Comparison of ENCODE assay signal across 12 cellular contexts in genomic region chr20:4555188-4555893, GRCh38.
DNase-seq lines count a peak whose midpoint lies in the region; ATAC-seq and TF ChIP-seq lines count a peak whose summit lies in the region.
"Had no signal": no experiment of that assay in that cellular context is flagged by ENCODE, and none has a peak within 500 bp of the region (broad histone marks: within the 10 kb centered on the region; RNA-seq: fewer than 3 reads in every experiment).

No MANE protein-coding gene starts in this region.

- dilution Hi-C loops in mammary epithelial cell (cut with HindIII; ENCODE audit: low sequenced_read_pairs), result no loop called here

- H2AFZ ChIP-seq in mammary epithelial cell (ENCODE audit: low read depth, low read length), result peak overlapping the region; percentile 40

- H3K4me2 ChIP-seq in mammary epithelial cell (ENCODE audit: insufficient read depth, low read depth, low read length), result peak overlapping the region; percentile 1

- DNase-seq in EH (ENCODE audit: low read depth), result peak; percentile 93
- peak; percentile 98 for DNase-seq in M059J (ENCODE audit: low read depth)
- DNase-seq in mammary epithelial cell, result peak; percentile 66
- no peak for DNase-seq in right lobe of liver
- DNase-seq in stimulated activated CD8-positive, alpha-beta memory T cell treated with anti-CD3 and anti-CD28 coated beads, Interleukin-4, amount 100 ng/mL, for 48 hours, result no peak
- DNase-seq in NCI-H69 (lab: John Stamatoyannopoulos, UW), result no peak
- DNase-seq in AML-193 (lab: John Stamatoyannopoulos, UW), result no peak
- DNase-seq: activated CD8-positive, alpha-beta memory T cell treated with anti-CD3 and anti-CD28 coated beads, Interleukin-2, amount 10 ng/mL, durations not matched to agents 7 days and 5 days; activated naive CD8-positive, alpha-beta T cell treated with anti-CD3 and anti-CD28 coated beads, Interleukin-2, amount 10 ng/mL, durations not matched to agents 7 days and 5 days; Caco-2; NCI-H1092 treated with DMSO at 0.1 percent for 48 hours had no signal

- no TSS peak for BruUV-seq in mammary epithelial cell (replicated peaks; lab: Mats Ljungman, UMichigan)

- intact Hi-C loops in mammary epithelial cell (cut with micrococcal nuclease) (no loop called here), right lobe of liver (cut with DNase I) (no loop called here)

- H3K9me3 ChIP-seq in mammary epithelial cell (replicated peaks; ENCODE audit: insufficient read depth, low read length) (no peaks in the 10 kb centered on the region), right lobe of liver (no peaks in the 10 kb centered on the region)
- H3K9me3 ChIP-seq: Caco-2 had no signal

- ATAC-seq in right lobe of liver, result peak in 3 of 4 donors; percentile 28 to 75 (median 58)
- no peak for ATAC-seq in HG03460 (IDR thresholded peaks at IDR 0.05; ENCODE audit: unreplicated experiment)
- ATAC-seq: activated CD8-positive, alpha-beta memory T cell treated with anti-CD3 and anti-CD28 coated beads, Interleukin-2, amount 10 ng/mL, durations not matched to agents 7 days and 5 days had no signal

- TF ChIP-seq CTCF in mammary epithelial cell (conservative IDR thresholded peaks at IDR 0.05 in 1 of 2, IDR thresholded peaks at IDR 0.05 in 1 of 2; ENCODE audit: extremely low read depth in 1 of 2, insufficient read depth in 1 of 2, low read depth in 1 of 2, low read length in 2 of 2) (no peak), right lobe of liver (IDR thresholded peaks at IDR 0.05) (no peak)

- WGBS in mammary epithelial cell (ENCODE audit: low coverage, missing lambda C conversion rate), result 44% methylated on average over 8 of the region's 8 CpGs
- WGBS in right lobe of liver (ENCODE audit: insufficient coverage, low coverage, low lambda C conversion rate, missing lambda C conversion rate), result 55% methylated on average over 8 of the region's 8 CpGs

- no peaks in the 10 kb centered on the region for H4K20me1 ChIP-seq in mammary epithelial cell (ENCODE audit: insufficient read depth, low read length)

- no peaks in the 10 kb centered on the region for H3K36me3 ChIP-seq in mammary epithelial cell (ENCODE audit: insufficient read depth, low read length)
- no peaks in the 10 kb centered on the region for H3K36me3 ChIP-seq in right lobe of liver

- H3K27ac ChIP-seq in mammary epithelial cell (ENCODE audit: insufficient read depth, low read depth, low read length) (peak overlapping the region; percentile 43), right lobe of liver (no peak overlapping the region)

- H3K4me1 ChIP-seq in mammary epithelial cell (ENCODE audit: insufficient read depth, low read length) (peaks cover 33% of the 10 kb centered on the region), right lobe of liver (no peaks in the 10 kb centered on the region)
- H3K4me1 ChIP-seq: Caco-2 had no signal

- CTCF ChIA-PET in mammary epithelial cell (lab: Charles Lee; ENCODE audit: low non-redundant PET), result interaction anchor here (0.7 kb wide), 1 partner anchor 1406 kb away, joined by 4 read pairs; no protein-coding TSS in a partner anchor

- in situ Hi-C loops in mammary epithelial cell (cut with MboI; ENCODE audit: low sequenced_read_pairs in 2 of 2), result no loop called here

- H3K27me3 ChIP-seq in mammary epithelial cell (ENCODE audit: insufficient read depth, low read length), result no peaks in the 10 kb centered on the region
- no peaks in the 10 kb centered on the region for H3K27me3 ChIP-seq in right lobe of liver

- no peak overlapping the region for H3K9ac ChIP-seq in mammary epithelial cell (ENCODE audit: insufficient read depth, low read length)

- H3K4me3 ChIP-seq in mammary epithelial cell (replicated peaks in 1 of 3; ENCODE audit: insufficient read depth in 1 of 3, low read depth in 2 of 3, low read length in 3 of 3) (no peak overlapping the region), right lobe of liver (no peak overlapping the region)

- no peak for TF ChIP-seq POLR2A in right lobe of liver (IDR thresholded peaks at IDR 0.05)

- H3K79me2 ChIP-seq in mammary epithelial cell (ENCODE audit: insufficient read depth, low read length), result no peaks in the 10 kb centered on the region

Comparison
In these comparisons a context has a peak if more than half of its experiments do, and no peak if none do; other contexts are left out.
1. DNase-seq: peak in EH (single experiment), M059J (single experiment) and mammary epithelial cell (single experiment); none in right lobe of liver (0 of 3), stimulated activated CD8-positive, alpha-beta memory T cell treated with anti-CD3 and anti-CD28 coated beads, Interleukin-4, amount 100 ng/mL, for 48 hours (single experiment), NCI-H69 (single experiment) and AML-193 (0 of 2).